ENCODE assay signal across 10 cellular contexts in genomic region chr15:65595960-65596359, GRCh38. TPM values are rescaled to one million over a fixed set of nuclear protein-coding genes. Genes with fewer than 3 reads are reported as not detected.
DNase-seq lines count a peak whose midpoint lies in the region; ATAC-seq, FAIRE-seq and TF ChIP-seq lines count a peak whose summit lies in the region.
"Had no signal": no experiment of that assay in that cellular context is flagged by ENCODE, and none has a peak within 500 bp of the region (broad histone marks: within the 10 kb centered on the region; RNA-seq: fewer than 3 reads in every experiment).

No MANE protein-coding gene starts in this region.

- 79 to 84% (median 81%) methylated on average over 3 of the region's 3 CpGs for WGBS in psoas muscle, 3 donors

- no peaks in the 10 kb centered on the region for H3K4me1 Mint-ChIP-seq in progenitor cell of endocrine pancreas (ENCODE audit: low read depth)
- no peaks in the 10 kb centered on the region for H3K4me1 Mint-ChIP-seq in stimulated activated effector memory CD8-positive, alpha-beta T cell treated with anti-CD3 and anti-CD28 coated beads, Interleukin-12 subunit alpha, Interleukin-12 subunit beta, amount 100 ng/mL, for 72 hours

- no peaks in the 10 kb centered on the region for H3K9me3 Mint-ChIP-seq in progenitor cell of endocrine pancreas (ENCODE audit: low read depth)
- H3K9me3 Mint-ChIP-seq in stimulated activated effector memory CD8-positive, alpha-beta T cell treated with anti-CD3 and anti-CD28 coated beads, Interleukin-12 subunit alpha, Interleukin-12 subunit beta, amount 100 ng/mL, for 72 hours = no peaks in the 10 kb centered on the region

- H3K27ac Mint-ChIP-seq in progenitor cell of endocrine pancreas = no peak overlapping the region
- no peak overlapping the region for H3K27ac Mint-ChIP-seq in stimulated activated effector memory CD8-positive, alpha-beta T cell treated with anti-CD3 and anti-CD28 coated beads, Interleukin-12 subunit alpha, Interleukin-12 subunit beta, amount 100 ng/mL, for 72 hours

- TF ChIP-seq CTCF in progenitor cell of endocrine pancreas (IDR thresholded peaks at IDR 0.05; ENCODE audit: unreplicated experiment) (peak; percentile 66), psoas muscle (IDR thresholded peaks at IDR 0.05) (no peak)

- FAIRE-seq in endometrium (lab: Jason Lieb, UNC) = peak; percentile 60

- DNase-seq in NCI-H510A treated with DMSO at 0.1 percent for 48 hours (lab: John Stamatoyannopoulos, UW) = peak; percentile 5
- no peak for DNase-seq in NCI-H510A (lab: John Stamatoyannopoulos, UW)
- DNase-seq in NCI-H526 treated with DMSO at 0.1 percent for 48 hours (lab: John Stamatoyannopoulos, UW) = peak; percentile 36
- DNase-seq in progenitor cell of endocrine pancreas (ENCODE audit: low spot score, unreplicated experiment) = no peak
- no peak for DNase-seq in psoas muscle
- DNase-seq in stimulated activated effector memory CD8-positive, alpha-beta T cell treated with anti-CD3 and anti-CD28 coated beads, Interleukin-12 subunit alpha, Interleukin-12 subunit beta, amount 100 ng/mL, for 72 hours (ENCODE audit: low spot score in 2 of 2) = no peak
- DNase-seq: NK-92 treated with Interleukin-12 subunit alpha and Interleukin-12 subunit beta, amount 100 ng/mL, for 24 hours had no signal

- H3K27ac ChIP-seq in psoas muscle = no peak overlapping the region
- H3K27ac ChIP-seq: BLaER1 had no signal

- peaks cover 20% of the 10 kb centered on the region for H3K36me3 Mint-ChIP-seq in progenitor cell of endocrine pancreas (ENCODE audit: insufficient read depth)
- peaks cover 96% of the 10 kb centered on the region for H3K36me3 Mint-ChIP-seq in stimulated activated effector memory CD8-positive, alpha-beta T cell treated with anti-CD3 and anti-CD28 coated beads, Interleukin-12 subunit alpha, Interleukin-12 subunit beta, amount 100 ng/mL, for 72 hours

- H3K27me3 Mint-ChIP-seq in progenitor cell of endocrine pancreas = no peaks in the 10 kb centered on the region

- ATAC-seq in psoas muscle = no peak
- no peak for ATAC-seq in HG03342 (IDR thresholded peaks at IDR 0.05; ENCODE audit: unreplicated experiment)
- ATAC-seq in stimulated activated effector memory CD8-positive, alpha-beta T cell treated with anti-CD3 and anti-CD28 coated beads, Interleukin-12 subunit alpha, Interleukin-12 subunit beta, amount 100 ng/mL, for 72 hours = no peak

- intact Hi-C loops in psoas muscle (cut with DNase I) = no loop called here

- H3K9me3 ChIP-seq in psoas muscle = no peaks in the 10 kb centered on the region
- H3K9me3 ChIP-seq: BLaER1 had no signal

- peaks cover 16 to 99% of the 10 kb centered on the region in 2 donors for H3K36me3 ChIP-seq in psoas muscle (ENCODE audit: insufficient read depth in 1 of 2, low read depth in 1 of 2)

- no peaks in the 10 kb centered on the region for H3K4me1 ChIP-seq in psoas muscle
- H3K4me1 ChIP-seq: BLaER1 had no signal

- no peak overlapping the region for H3K4me3 ChIP-seq in psoas muscle
- H3K4me3 ChIP-seq: BLaER1 had no signal

- no peaks in the 10 kb centered on the region for H3K27me3 ChIP-seq in psoas muscle (ENCODE audit: insufficient read depth in 3 of 3, low read length in 2 of 3)
- H3K27me3 ChIP-seq: BLaER1 had no signal

- no peak overlapping the region for H3K4me3 Mint-ChIP-seq in progenitor cell of endocrine pancreas (ENCODE audit: low read depth)
- H3K4me3 Mint-ChIP-seq in stimulated activated effector memory CD8-positive, alpha-beta T cell treated with anti-CD3 and anti-CD28 coated beads, Interleukin-12 subunit alpha, Interleukin-12 subunit beta, amount 100 ng/mL, for 72 hours = no peak overlapping the region

RNA-seq across cellular contexts. Expression of gene INTS14, which starts 15.0 kb away (rescaled TPM):
- total RNA-seq in progenitor cell of endocrine pancreas (62.6 and 65.7 TPM in 2 replicates), psoas muscle (10 to 100 TPM in 3 of 4 donors, 1 to 10 TPM in 1; 10.0 to 17.0 (median 13.9) TPM)
- 10 to 100 TPM in 2 of 3 donors, 1 to 10 TPM in 1; 8.7 to 20.2 (median 16.1) TPM for polyA plus RNA-seq in psoas muscle

RNA-seq across cellular contexts. Expression of gene SLC24A1, which starts 25.8 kb away (rescaled TPM):
- total RNA-seq in progenitor cell of endocrine pancreas (9.6 and 10.3 TPM in 2 replicates), psoas muscle (1 to 10 TPM in 3 of 4 donors, under 1 TPM in 1; 0.55 to 2.2 (median 1.3) TPM)
- polyA plus RNA-seq in psoas muscle = under 1 TPM; 0.20 to 0.74 (median 0.73) TPM

Comparison
In these comparisons a context has a peak if more than half of its experiments do, and no peak if none do; other contexts are left out.
1. DNase-seq: peak in NCI-H510A treated with DMSO at 0.1 percent for 48 hours (single experiment) and NCI-H526 treated with DMSO at 0.1 percent for 48 hours (single experiment); none in NCI-H510A (single experiment), progenitor cell of endocrine pancreas (single experiment), psoas muscle (0 of 2) and stimulated activated effector memory CD8-positive, alpha-beta T cell treated with anti-CD3 and anti-CD28 coated beads, Interleukin-12 subunit alpha, Interleukin-12 subunit beta, amount 100 ng/mL, for 72 hours (0 of 2).